In the genomic region with DNA sequence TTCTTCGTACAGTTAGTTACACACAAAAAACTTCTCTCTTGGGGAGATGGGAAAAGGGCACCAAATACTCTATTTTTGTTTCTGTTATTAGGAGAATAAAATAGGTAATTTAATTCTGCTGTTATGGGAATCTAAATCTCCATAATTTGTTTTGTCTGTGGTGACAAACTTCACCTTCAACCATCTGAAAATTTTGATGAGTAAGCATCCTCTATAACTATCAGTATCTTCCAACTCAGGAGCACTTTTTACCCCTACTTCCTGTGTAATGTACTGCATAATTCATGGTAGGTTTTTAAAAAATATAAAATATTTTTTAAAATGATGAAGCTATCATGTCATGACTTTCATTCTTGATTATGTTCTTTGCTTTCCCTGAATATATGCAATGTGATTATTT, we compare ENCODE assay signal across 22 cellular contexts. TPM values are rescaled to one million over a fixed set of nuclear protein-coding genes. Genes with fewer than 3 reads are reported as not detected.
DNase-seq lines count a peak whose midpoint lies in the region; ATAC-seq, FAIRE-seq and TF ChIP-seq lines count a peak whose summit lies in the region.
"Had no signal": no experiment of that assay in that cellular context is flagged by ENCODE, and none has a peak within 500 bp of the region (broad histone marks: within the 10 kb centered on the region; RNA-seq: fewer than 3 reads in every experiment).

No MANE protein-coding gene starts in this region.

- no peak overlapping the region for H2BK5ac ChIP-seq in IMR-90 (ENCODE audit: low read depth, low read length, poor library complexity, severe bottlenecking)
- H2BK5ac ChIP-seq in H1 (ENCODE audit: low read depth, low read length), result no peak overlapping the region

- H3K4me2 ChIP-seq in A549 (no peak overlapping the region), IMR-90 (ENCODE audit: low read depth, low read length) (no peak overlapping the region), H1 (ENCODE audit: insufficient read depth in 1 of 2, low read depth in 2 of 2, low read length in 2 of 2) (no peak overlapping the region)
- H3K4me2 ChIP-seq: BLaER1 treated with 17β-estradiol and CSF1 and Interleukin-3, amounts not matched to agents 10 nM and 100 nM had no signal

- H3K9me3 ChIP-seq in A549 (no peaks in the 10 kb centered on the region), IMR-90 (ENCODE audit: control insufficient read depth, insufficient read depth, low read length) (no peaks in the 10 kb centered on the region), H1 (ENCODE audit: insufficient read depth in 2 of 2, low read depth in 1 of 2, low read length in 1 of 2) (no peaks in the 10 kb centered on the region)
- H3K9me3 ChIP-seq: BLaER1 treated with 17β-estradiol and CSF1 and Interleukin-3, amounts not matched to agents 10 nM and 100 nM; Caco-2 had no signal

- 21% methylated on average over 1 of the region's 1 CpG for WGBS in A549 (ENCODE audit: missing lambda C conversion rate)
- no CpG with 5 or more reads among the region's 1 CpG for WGBS in IMR-90 (ENCODE audit: extremely low coverage in 2 of 2, insufficient read length in 1 of 2), 2 experiments
- 92% methylated on average over 1 of the region's 1 CpG; no CpG with 5 or more reads in 1 of the 2 experiments for WGBS in H1 (ENCODE audit: extremely low coverage in 1 of 2, insufficient coverage in 1 of 2, insufficient read length in 1 of 2, insufficient replicate concordance in 2 of 2, low coverage in 1 of 2, low lambda C conversion rate in 2 of 2, missing lambda C conversion rate in 1 of 2), 2 experiments

- no peaks in the 10 kb centered on the region for H3K23me2 ChIP-seq in H1 (ENCODE audit: low read depth, low read length)

- H4K5ac ChIP-seq in IMR-90 (ENCODE audit: low read depth, low read length) (no peak overlapping the region), H1 (ENCODE audit: insufficient read length, low read depth, low read length) (no peak overlapping the region)

- intact Hi-C loops in IMR-90 (cut with micrococcal nuclease), result no loop called here

- H3K4me3 ChIP-seq in A549 (no peak overlapping the region), IMR-90 (ENCODE audit: insufficient read depth, low read depth, low read length) (no peak overlapping the region), H1 (ENCODE audit: extremely low read depth in 1 of 4, insufficient read depth in 2 of 4, low read depth in 3 of 4, low read length in 4 of 4) (no peak overlapping the region)
- H3K4me3 ChIP-seq: BLaER1 treated with 17β-estradiol and CSF1 and Interleukin-3, amounts not matched to agents 10 nM and 100 nM had no signal

- H3K79me1 ChIP-seq in IMR-90 (ENCODE audit: low read depth in 1 of 2, low read length in 2 of 2) (no peaks in the 10 kb centered on the region), H1 (ENCODE audit: low read depth, low read length) (no peaks in the 10 kb centered on the region)

- no peak overlapping the region for H3K4ac ChIP-seq in IMR-90 (ENCODE audit: low read depth, low read length)
- no peak overlapping the region for H3K4ac ChIP-seq in H1 (replicated peaks; ENCODE audit: insufficient read length, low read depth, low read length)

- in situ Hi-C loops in IMR-90 (cut with MboI; ENCODE audit: low sequenced_read_pairs), result no loop called here

- ATAC-seq in A549 (no peak), IMR-90 (ENCODE audit: low read depth) (no peak)
- ATAC-seq: CD8-positive, alpha-beta T cell had no signal

- no peak overlapping the region for H3K56ac ChIP-seq in IMR-90 (ENCODE audit: extremely low read depth, insufficient read depth, low read length)
- no peak overlapping the region for H3K56ac ChIP-seq in H1 (replicated peaks; ENCODE audit: insufficient read length, low read depth, low read length)

- no peaks in the 10 kb centered on the region for H3K79me2 ChIP-seq in H1 (ENCODE audit: control insufficient read depth in 1 of 2, insufficient read depth in 2 of 2, low read length in 2 of 2)

- H3K9ac ChIP-seq in IMR-90 (ENCODE audit: low read depth, low read length) (no peak overlapping the region), H1 (replicated peaks in 1 of 4; ENCODE audit: extremely low read depth in 1 of 4, low read depth in 3 of 4, low read length in 3 of 4) (no peak overlapping the region)
- H3K9ac ChIP-seq: BLaER1 treated with 17β-estradiol and CSF1 and Interleukin-3, amounts not matched to agents 10 nM and 100 nM had no signal

- H4K91ac ChIP-seq in IMR-90 (ENCODE audit: insufficient read depth, low read depth, low read length) (no peak overlapping the region), H1 (replicated peaks; ENCODE audit: insufficient read length, low read length) (no peak overlapping the region)

- no peak for FAIRE-seq in A549 (lab: Jason Lieb, UNC)
- no peak for FAIRE-seq in H1 (lab: Jason Lieb, UNC)
- FAIRE-seq: A204.1, D721Med, G401.6, GM12891, GM19239 had no signal

- dilution Hi-C loops in IMR-90 (cut with HindIII; ENCODE audit: low sequenced_read_pairs, unreplicated experiment), result no loop called here

- DNase-seq in A549 (ENCODE audit: low read depth in 1 of 2, low spot score in 1 of 2) (no peak), IMR-90 (no peak), H1 (ENCODE audit: low read depth in 1 of 2, low spot score in 2 of 2) (no peak), NCI-H526 treated with DMSO at 0.1 percent for 48 hours (lab: John Stamatoyannopoulos, UW) (no peak), NCI-H1105 treated with DMSO at 0.1 percent for 48 hours (lab: John Stamatoyannopoulos, UW) (no peak)
- DNase-seq: 8988T; AML-193; Caco-2; Calu3; CD4-positive, alpha-beta T cell; CD8-positive, alpha-beta T cell; DMS79 treated with DMSO at 0.1 percent for 48 hours; GF-D8 had no signal

- no peak overlapping the region for H2AFZ ChIP-seq in IMR-90 (replicated peaks; ENCODE audit: low read length, poor library complexity)
- no peak overlapping the region for H2AFZ ChIP-seq in H1 (ENCODE audit: low read length)

- H3K18ac ChIP-seq in IMR-90 (ENCODE audit: low read depth, low read length) (no peak overlapping the region), H1 (ENCODE audit: extremely low read depth, low read length) (no peak overlapping the region)

- H4K8ac ChIP-seq in IMR-90 (ENCODE audit: low read depth in 2 of 2, low read length in 2 of 2) (no peak overlapping the region), H1 (ENCODE audit: extremely low read depth, insufficient read depth, low read length) (no peak overlapping the region)

- CTCF ChIA-PET in A549 (lab: Yijun Ruan, JAX) (no interaction called here), IMR-90 (lab: Yijun Ruan, JAX) (no interaction called here), H1 (lab: Charles Lee; ENCODE audit: partially characterized antibody) (no interaction called here)

- BruUV-seq in IMR-90 (replicated peaks; lab: Mats Ljungman, UMichigan), result no TSS peak

- no peak for TF ChIP-seq RAD21 in A549 (conservative IDR thresholded peaks at IDR 0.05 in 1 of 2, IDR thresholded peaks at IDR 0.05 in 1 of 2)
- no peak for TF ChIP-seq RAD21 in IMR-90 (IDR thresholded peaks at IDR 0.05; ENCODE audit: low read length)
- TF ChIP-seq RAD21 in H1 (IDR thresholded peaks at IDR 0.05 in 1 of 2, conservative IDR thresholded peaks at IDR 0.05 in 1 of 2; ENCODE audit: low read depth in 2 of 2, low read length in 2 of 2), result no peak

- H3K4me1 ChIP-seq in A549 (no peaks in the 10 kb centered on the region), IMR-90 (ENCODE audit: control insufficient read depth, insufficient read depth, low read length) (no peaks in the 10 kb centered on the region), H1 (replicated peaks in 1 of 4; ENCODE audit: control insufficient read depth in 3 of 4, insufficient read depth in 4 of 4, low read length in 3 of 4) (no peaks in the 10 kb centered on the region)
- H3K4me1 ChIP-seq: BLaER1 treated with 17β-estradiol and CSF1 and Interleukin-3, amounts not matched to agents 10 nM and 100 nM; Caco-2 had no signal

- no peaks in the 10 kb centered on the region for H3K9me1 ChIP-seq in IMR-90 (ENCODE audit: insufficient read depth, low read length)

- H2AK5ac ChIP-seq in IMR-90 (ENCODE audit: low read depth, low read length), result no peak overlapping the region
- no peak overlapping the region for H2AK5ac ChIP-seq in H1 (ENCODE audit: low read depth, low read length)

- H3K23ac ChIP-seq in IMR-90 (ENCODE audit: low read depth, low read length) (no peak overlapping the region), H1 (ENCODE audit: insufficient read length) (no peak overlapping the region)

- POLR2A ChIA-PET in A549 (lab: Yijun Ruan, JAX), result no interaction called here
- POLR2A ChIA-PET in IMR-90 (lab: Charles Lee; ENCODE audit: unreplicated experiment), result no interaction called here
- POLR2A ChIA-PET in H1 (lab: Charles Lee; ENCODE audit: partially characterized antibody), result no interaction called here

- H4K20me1 ChIP-seq in IMR-90 (ENCODE audit: insufficient read depth, low read length) (no peaks in the 10 kb centered on the region), H1 (replicated peaks in 1 of 2; ENCODE audit: control insufficient read depth in 1 of 2, insufficient read depth in 2 of 2, low read length in 2 of 2) (no peaks in the 10 kb centered on the region)
- H4K20me1 ChIP-seq: BLaER1 treated with 17β-estradiol and CSF1 and Interleukin-3, amounts not matched to agents 10 nM and 100 nM had no signal

- H3K36me3 ChIP-seq in IMR-90 (ENCODE audit: control insufficient read depth, insufficient read depth, low read length) (no peaks in the 10 kb centered on the region), H1 (ENCODE audit: control insufficient read depth in 2 of 4, insufficient read depth in 4 of 4, low read length in 3 of 4) (no peaks in the 10 kb centered on the region)
- H3K36me3 ChIP-seq: BLaER1 treated with 17β-estradiol and CSF1 and Interleukin-3, amounts not matched to agents 10 nM and 100 nM had no signal

- H3K14ac ChIP-seq in IMR-90 (replicated peaks; ENCODE audit: low read depth, low read length) (no peak overlapping the region), H1 (ENCODE audit: insufficient read length) (no peak overlapping the region)

- H2BK120ac ChIP-seq in IMR-90 (ENCODE audit: low read depth, low read length), result no peak overlapping the region
- H2BK120ac ChIP-seq in H1 (replicated peaks; ENCODE audit: low read depth, low read length), result no peak overlapping the region

- no peak overlapping the region for H2AK9ac ChIP-seq in IMR-90 (replicated peaks; ENCODE audit: low read depth, low read length, poor library complexity)

- H2BK20ac ChIP-seq in IMR-90 (ENCODE audit: low read depth, low read length) (no peak overlapping the region), H1 (ENCODE audit: low read length) (no peak overlapping the region)

- TF ChIP-seq POLR2A in A549 (IDR thresholded peaks at IDR 0.05; ENCODE audit: low read length) (no peak), IMR-90 (IDR thresholded peaks at IDR 0.05; ENCODE audit: low read depth, low read length) (no peak), H1 (IDR thresholded peaks at IDR 0.05; ENCODE audit: control extremely low read depth in 1 of 2, low read depth in 2 of 2, low read length in 2 of 2) (no peak)

- no peak overlapping the region for H2BK15ac ChIP-seq in IMR-90 (ENCODE audit: low read depth, low read length)
- no peak overlapping the region for H2BK15ac ChIP-seq in H1 (ENCODE audit: low read length)

- H3K27me3 ChIP-seq in IMR-90 (ENCODE audit: control insufficient read depth, insufficient read depth, low read length), result no peaks in the 10 kb centered on the region
- no peaks in the 10 kb centered on the region for H3K27me3 ChIP-seq in H1 (replicated peaks in 1 of 4; ENCODE audit: control insufficient read depth in 3 of 4, extremely low read depth in 1 of 4, insufficient read depth in 3 of 4, low read length in 3 of 4)
- H3K27me3 ChIP-seq: BLaER1 treated with 17β-estradiol and CSF1 and Interleukin-3, amounts not matched to agents 10 nM and 100 nM had no signal

- no peak for TF ChIP-seq EP300 in A549 (IDR thresholded peaks at IDR 0.05)
- no peak for TF ChIP-seq EP300 in H1 (IDR thresholded peaks at IDR 0.05; ENCODE audit: borderline replicate concordance in 1 of 2, low read depth in 2 of 2, low read length in 2 of 2)

- TF ChIP-seq CTCF in A549 (IDR thresholded peaks at IDR 0.05), result no peak
- TF ChIP-seq CTCF in IMR-90 (conservative IDR thresholded peaks at IDR 0.05; ENCODE audit: low read depth, low read length), result no peak
- no peak for TF ChIP-seq CTCF in H1 (IDR thresholded peaks at IDR 0.05; ENCODE audit: control extremely low read depth in 1 of 3, insufficient read depth in 1 of 3, low read depth in 1 of 3, low read length in 3 of 3)

- no peak overlapping the region for H3K27ac ChIP-seq in A549
- H3K27ac ChIP-seq in IMR-90 (ENCODE audit: insufficient read depth, low read length), result no peak overlapping the region
- H3K27ac ChIP-seq in H1 (ENCODE audit: low read depth, low read length), result no peak overlapping the region
- H3K27ac ChIP-seq: BLaER1 treated with 17β-estradiol and CSF1 and Interleukin-3, amounts not matched to agents 10 nM and 100 nM; C4-2B had no signal

- H2BK12ac ChIP-seq in H1 (ENCODE audit: low read depth, low read length), result no peak overlapping the region

RNA-seq across cellular contexts. Expression of a gene that starts 33.6 kb away (rescaled TPM):
- not detected in 2 replicates for polyA plus RNA-seq in A549 (2011; rRNA removed)
- not detected in 2 replicates for polyA plus RNA-seq in A549 (2012; cell fraction: cytosol; rRNA removed)
- not detected in 2 replicates for polyA plus RNA-seq in A549 (2012; cell fraction: nucleus; rRNA removed)
- not detected in 3 replicates for polyA plus RNA-seq in A549 (2017; fragmentation: RNase III; extraction: RNeasy Plus Mini Kit Qiagen cat#74134 plus additional on column Dnase treatment)
- not detected in 2 replicates for polyA minus RNA-seq in A549 (2011; rRNA and poly(A)+ RNA removed)
- not detected in 2 replicates for total RNA-seq in IMR-90 (2012; rRNA removed)
- not detected in 2 replicates for polyA plus RNA-seq in IMR-90 (2012; rRNA removed)
- not detected in 2 replicates for polyA plus RNA-seq in IMR-90 (2012; cell fraction: cytosol; rRNA removed)
- not detected in 2 replicates for polyA plus RNA-seq in IMR-90 (2012; cell fraction: nucleus; rRNA removed; ENCODE audit: low replicate concordance)
- total RNA-seq in H1 (2021; fragmentation: NEBNext Ultra II Directional; extraction: Animal tissue kit (Norgen Biotek cat#: 25700)), result not detected in 2 replicates
- polyA plus RNA-seq in H1 (2011; rRNA removed), result 0.03 TPM in 1 of 2 replicates, not detected in the other
- polyA plus RNA-seq in H1 (2011; cell fraction: cytosol; rRNA removed), result 0.03 TPM
- polyA plus RNA-seq in H1 (2011; cell fraction: nucleus; rRNA removed), result 0.07 TPM
- polyA plus RNA-seq in H1 (2012, experiment 1 of 2), result not detected in 4 replicates
- not detected for polyA plus RNA-seq in H1 (2012, experiment 2 of 2)
- 0.04 TPM for polyA plus RNA-seq in H1 (2013, experiment 1 of 2)
- 0.04 TPM for polyA plus RNA-seq in H1 (2013, experiment 2 of 2)
- 0.03 and 0.07 TPM in 2 replicates for polyA minus RNA-seq in H1 (2011; rRNA and poly(A)+ RNA removed)
- polyA minus RNA-seq in H1 (2011; cell fraction: cytosol; rRNA and poly(A)+ RNA removed), result not detected
- polyA minus RNA-seq in H1 (2011; cell fraction: nucleus; rRNA and poly(A)+ RNA removed), result not detected
- total RNA-seq: B cell; Caco-2; Calu3; CD4-positive, alpha-beta T cell; CD8-positive, alpha-beta T cell had no signal
- polyA plus RNA-seq: BJ had no signal
